ENCODE assay signal across 1 cellular context in the genomic region with DNA sequence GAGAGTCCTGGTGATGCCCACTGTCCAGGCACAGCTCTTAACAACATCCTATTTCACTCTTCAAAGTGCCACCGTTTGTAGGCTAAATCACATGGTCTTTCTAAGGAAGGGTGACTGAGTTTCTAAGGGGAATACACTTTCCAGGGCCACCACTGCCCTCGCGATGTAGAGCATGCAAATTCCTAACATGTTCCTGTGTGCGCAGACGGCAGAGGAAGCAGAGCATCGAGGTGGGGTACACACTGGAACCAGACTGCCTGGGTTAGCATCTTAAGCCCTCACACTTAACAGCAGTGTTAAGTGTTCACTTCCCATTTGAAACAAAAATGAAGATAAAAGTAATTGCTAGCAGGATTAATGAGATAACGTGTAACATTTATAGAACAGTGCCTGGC.
TF ChIP-seq lines count a peak whose summit lies in the region.

No MANE protein-coding gene starts in this region.

TF ChIP-seq in IMR-90, 13 proteins besides CTCF, POLR2A, EP300 and RAD21:
- no peak for TF ChIP-seq CHD1 (IDR thresholded peaks at IDR 0.05; ENCODE audit: low read depth, low read length)
- TF ChIP-seq, protein P1, sequence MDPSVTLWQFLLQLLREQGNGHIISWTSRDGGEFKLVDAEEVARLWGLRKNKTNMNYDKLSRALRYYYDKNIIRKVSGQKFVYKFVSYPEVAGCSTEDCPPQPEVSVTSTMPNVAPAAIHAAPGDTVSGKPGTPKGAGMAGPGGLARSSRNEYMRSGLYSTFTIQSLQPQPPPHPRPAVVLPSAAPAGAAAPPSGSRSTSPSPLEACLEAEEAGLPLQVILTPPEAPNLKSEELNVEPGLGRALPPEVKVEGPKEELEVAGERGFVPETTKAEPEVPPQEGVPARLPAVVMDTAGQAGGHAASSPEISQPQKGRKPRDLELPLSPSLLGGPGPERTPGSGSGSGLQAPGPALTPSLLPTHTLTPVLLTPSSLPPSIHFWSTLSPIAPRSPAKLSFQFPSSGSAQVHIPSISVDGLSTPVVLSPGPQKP (IDR thresholded peaks at IDR 0.05; ENCODE audit: borderline replicate concordance, low read depth, low read length): no peak
- no peak for TF ChIP-seq BHLHE40 (IDR thresholded peaks at IDR 0.05; ENCODE audit: low read depth, low read length)
- no peak for TF ChIP-seq MXI1 (IDR thresholded peaks at IDR 0.05; ENCODE audit: borderline replicate concordance, low read depth, low read length)
- TF ChIP-seq, protein P2, sequence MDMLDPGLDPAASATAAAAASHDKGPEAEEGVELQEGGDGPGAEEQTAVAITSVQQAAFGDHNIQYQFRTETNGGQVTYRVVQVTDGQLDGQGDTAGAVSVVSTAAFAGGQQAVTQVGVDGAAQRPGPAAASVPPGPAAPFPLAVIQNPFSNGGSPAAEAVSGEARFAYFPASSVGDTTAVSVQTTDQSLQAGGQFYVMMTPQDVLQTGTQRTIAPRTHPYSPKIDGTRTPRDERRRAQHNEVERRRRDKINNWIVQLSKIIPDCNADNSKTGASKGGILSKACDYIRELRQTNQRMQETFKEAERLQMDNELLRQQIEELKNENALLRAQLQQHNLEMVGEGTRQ (IDR thresholded peaks at IDR 0.05; ENCODE audit: low read depth, low read length): no peak
- TF ChIP-seq NFE2L2 (IDR thresholded peaks at IDR 0.05; ENCODE audit: low read depth, low read length): no peak
- no peak for TF ChIP-seq MAFK (IDR thresholded peaks at IDR 0.05; ENCODE audit: low read depth, low read length)
- no peak for TF ChIP-seq FOS (IDR thresholded peaks at IDR 0.05; ENCODE audit: low read depth, low read length)
- TF ChIP-seq SMC3 (IDR thresholded peaks at IDR 0.05; ENCODE audit: low read depth, low read length): no peak
- TF ChIP-seq MAZ (IDR thresholded peaks at IDR 0.05; ENCODE audit: borderline replicate concordance, low read depth, low read length): no peak
- no peak for TF ChIP-seq RCOR1 (IDR thresholded peaks at IDR 0.05; ENCODE audit: insufficient replicate concordance, low read length)
- TF ChIP-seq RFX5 (IDR thresholded peaks at IDR 0.05; ENCODE audit: low read depth, low read length): no peak
- TF ChIP-seq CEBPB (IDR thresholded peaks at IDR 0.05; ENCODE audit: low read depth, low read length): no peak
